In the genomic region with DNA sequence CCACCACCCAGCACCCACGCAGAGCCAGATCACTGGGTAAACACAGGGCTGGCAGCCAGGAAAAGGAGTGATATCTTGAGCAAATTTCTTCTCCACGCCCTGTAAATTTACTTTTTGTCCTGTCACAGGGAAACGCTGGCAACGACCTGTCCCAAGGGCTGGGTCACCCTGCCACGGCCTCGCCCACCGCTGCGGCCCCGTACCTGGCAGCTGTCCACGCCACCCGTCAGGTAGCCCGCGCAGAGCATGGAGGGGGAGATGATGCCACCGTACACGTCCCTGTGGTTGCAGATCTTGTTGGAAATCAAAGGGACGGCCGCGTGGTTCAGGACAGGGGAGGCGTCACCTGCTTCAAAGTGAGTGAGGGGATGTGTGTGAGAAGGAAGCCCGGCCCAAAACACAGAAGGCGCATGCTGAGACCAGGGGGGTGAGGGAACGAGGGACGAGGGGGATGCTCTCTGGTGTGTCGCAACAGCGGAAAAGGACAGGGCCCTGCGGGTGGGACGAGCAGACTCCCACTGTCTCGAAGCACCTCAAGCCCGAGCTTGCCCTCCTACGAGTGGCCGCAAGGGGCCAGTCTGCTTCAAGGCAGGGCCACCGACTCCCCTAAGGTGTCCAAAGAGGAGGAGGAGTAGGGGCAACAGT, we compare ENCODE assay signal across 18 cellular contexts. TPM values are rescaled to one million over a fixed set of nuclear protein-coding genes. Genes with fewer than 3 reads are reported as not detected.
A peak's percentile ranks its signal among the peaks of the same experiment; 100 is the strongest.
DNase-seq lines count a peak whose midpoint lies in the region; ATAC-seq and TF ChIP-seq lines count a peak whose summit lies in the region.
"Had no signal": no experiment of that assay in that cellular context is flagged by ENCODE, and none has a peak within 500 bp of the region (broad histone marks: within the 10 kb centered on the region; RNA-seq: fewer than 3 reads in every experiment).

No MANE protein-coding gene starts in this region.

- intact Hi-C loops in colonic mucosa (cut with DNase I): no loop called here

- H3K4me3 ChIP-seq in colonic mucosa: no peak overlapping the region
- peak overlapping the region; percentile 26 for H3K4me3 ChIP-seq in mucosa of stomach (ENCODE audit: low read length)
- H3K4me3 ChIP-seq: BLaER1, smooth muscle cell had no signal

- H3K9me3 ChIP-seq in colonic mucosa (no peaks in the 10 kb centered on the region), mucosa of stomach (ENCODE audit: control insufficient read depth, low read length) (no peaks in the 10 kb centered on the region)

- peak overlapping the region; percentile 70 for H3K27ac ChIP-seq in colonic mucosa
- H3K27ac ChIP-seq: BLaER1, epithelial cell of prostate, parathyroid adenoma had no signal

- H3K9ac ChIP-seq in colonic mucosa (ENCODE audit: low read depth in 2 of 2, low read length in 2 of 2) (peak overlapping the region in 1 of 2 donors; percentile 63), mucosa of stomach (ENCODE audit: low read length) (peak overlapping the region; percentile 68)
- H3K9ac ChIP-seq: BLaER1, parathyroid adenoma had no signal

- ATAC-seq in HG03139 (IDR thresholded peaks at IDR 0.05; ENCODE audit: unreplicated experiment): no peak
- ATAC-seq: activated T-cell treated with anti-CD3 and anti-CD28 coated beads, Interleukin-2, amount 50 U/mL, for 72 hours; stimulated activated naive CD8-positive, alpha-beta T cell treated with anti-CD3 and anti-CD28 coated beads, Interleukin-15, Interleukin-2, amounts not matched to agents 100 U/mL and 50 U/mL, for 24 hours had no signal

- H3K4me1 ChIP-seq in colonic mucosa (no peaks in the 10 kb centered on the region), mucosa of stomach (ENCODE audit: control insufficient read depth, insufficient read depth, low read length) (peaks cover 74% of the 10 kb centered on the region)
- H3K4me1 ChIP-seq: parathyroid adenoma had no signal

- no peak for TF ChIP-seq CTCF in GM13976 (IDR thresholded peaks at IDR 0.05; ENCODE audit: borderline replicate concordance, control extremely low read depth, extremely low read depth, insufficient read depth, missing control alignments)
- TF ChIP-seq CTCF in colonic mucosa (IDR thresholded peaks at IDR 0.05): peak; percentile 31

- in situ Hi-C loops in GM13976 (cut with MboI; ENCODE audit: low sequenced_read_pairs, unreplicated experiment): no loop called here

- DNase-seq in GM13976 (ENCODE audit: low spot score) (peak; percentile 50), NCI-H69 (lab: John Stamatoyannopoulos, UW) (peak; percentile 30), colonic mucosa (peak; percentile 83), GM03348 (ENCODE audit: low spot score) (no peak)
- no peak for DNase-seq in stimulated activated CD4-positive, alpha-beta T cell treated with anti-CD3 and anti-CD28 coated beads, Interleukin-2, amount 100 ng/mL, for 24 hours
- DNase-seq in activated naive CD4-positive, alpha-beta T cell treated with anti-CD3 and anti-CD28 coated beads, Interleukin-2, amount 50 U/mL, for 16 hours: no peak
- DNase-seq: activated CD4-positive, alpha-beta T cell treated with anti-CD3 and anti-CD28 coated beads, Interleukin-2, amount 10 ng/mL, durations not matched to agents 24 days and 14 days; activated T-cell treated with anti-CD3 and anti-CD28 coated beads, Interleukin-2, amount 50 U/mL, for 72 hours; DMS153; NCI-H2029 treated with DMSO at 0.1 percent for 48 hours; stimulated activated naive CD8-positive, alpha-beta T cell treated with anti-CD3 and anti-CD28 coated beads, Interleukin-15, Interleukin-2, amounts not matched to agents 100 U/mL and 50 U/mL, for 24 hours had no signal

- H3K36me3 ChIP-seq in colonic mucosa (no peaks in the 10 kb centered on the region), mucosa of stomach (ENCODE audit: control insufficient read depth, insufficient read depth, low read length) (no peaks in the 10 kb centered on the region)
- H3K36me3 ChIP-seq: BLaER1 had no signal

- H3K27me3 ChIP-seq in colonic mucosa (no peaks in the 10 kb centered on the region), mucosa of stomach (ENCODE audit: control insufficient read depth, insufficient read depth, low read length) (no peaks in the 10 kb centered on the region)
- H3K27me3 ChIP-seq: BLaER1 had no signal

RNA-seq across cellular contexts. Expression of a gene that starts 10.1 kb away (rescaled TPM):
- 100 to 1,000 TPM; 233 to 916 TPM for total RNA-seq in colonic mucosa
- total RNA-seq: activated CD4-positive, alpha-beta T cell treated with anti-CD3 and anti-CD28 coated beads, Interleukin-2, amount 10 ng/mL, durations not matched to agents 24 days and 14 days; LHCN-M2 had no signal

RNA-seq across cellular contexts. Expression of a gene that starts 19.4 kb away (rescaled TPM):
- 1 to 10 TPM in 1 of 2 donors, under 1 TPM in 1; 0.82 to 1.2 TPM for total RNA-seq in colonic mucosa
- total RNA-seq: LHCN-M2, smooth muscle cell had no signal

RNA-seq across cellular contexts. Expression of a gene that starts 25.7 kb away (rescaled TPM):
- total RNA-seq in colonic mucosa: 1 to 10 TPM; 2.3 to 2.5 TPM
- total RNA-seq: activated CD4-positive, alpha-beta T cell treated with anti-CD3 and anti-CD28 coated beads, Interleukin-2, amount 10 ng/mL, durations not matched to agents 24 days and 14 days; activated T-cell treated with anti-CD3 and anti-CD28 coated beads, Interleukin-2, amount 50 U/mL, for 72 hours; LHCN-M2; smooth muscle cell had no signal

RNA-seq across cellular contexts. Expression of a gene that starts 27.2 kb away (rescaled TPM):
- total RNA-seq in colonic mucosa: 1 to 10 TPM in 1 of 2 donors, under 1 TPM in 1; 0.93 to 1.5 TPM
- total RNA-seq: LHCN-M2, smooth muscle cell had no signal

Comparison
In these comparisons a context has a peak if more than half of its experiments do, and no peak if none do; other contexts are left out.
1. DNase-seq: peak in GM13976 (single experiment), NCI-H69 (single experiment) and colonic mucosa (single experiment); none in stimulated activated CD4-positive, alpha-beta T cell treated with anti-CD3 and anti-CD28 coated beads, Interleukin-2, amount 100 ng/mL, for 24 hours (0 of 2), activated naive CD4-positive, alpha-beta T cell treated with anti-CD3 and anti-CD28 coated beads, Interleukin-2, amount 50 U/mL, for 16 hours (single experiment) and GM03348 (single experiment).